1 cellular context compared by ENCODE assay signal in genomic region chr19:8307965-8308866, GRCh38.
TF ChIP-seq lines count a peak whose summit lies in the region.

TSS of gene CD320 (minus strand) at chr19:8308358. CDS start at chr19:8308290, 68 bp downstream.

TF ChIP-seq in K562, 482 proteins besides CTCF, POLR2A, EP300 and RAD21 (continued from another document and continues in another):
- TF ChIP-seq, protein P1, sequence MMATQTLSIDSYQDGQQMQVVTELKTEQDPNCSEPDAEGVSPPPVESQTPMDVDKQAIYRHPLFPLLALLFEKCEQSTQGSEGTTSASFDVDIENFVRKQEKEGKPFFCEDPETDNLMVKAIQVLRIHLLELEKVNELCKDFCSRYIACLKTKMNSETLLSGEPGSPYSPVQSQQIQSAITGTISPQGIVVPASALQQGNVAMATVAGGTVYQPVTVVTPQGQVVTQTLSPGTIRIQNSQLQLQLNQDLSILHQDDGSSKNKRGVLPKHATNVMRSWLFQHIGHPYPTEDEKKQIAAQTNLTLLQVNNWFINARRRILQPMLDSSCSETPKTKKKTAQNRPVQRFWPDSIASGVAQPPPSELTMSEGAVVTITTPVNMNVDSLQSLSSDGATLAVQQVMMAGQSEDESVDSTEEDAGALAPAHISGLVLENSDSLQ (IDR thresholded peaks at IDR 0.05) = peak; percentile 98
- TF ChIP-seq FUS (optimal IDR thresholded peaks at IDR 0.05; ENCODE audit: low read depth, low read length) = no peak
- TF ChIP-seq TAF9B (IDR thresholded peaks at IDR 0.05; ENCODE audit: partially characterized antibody) = no peak
- no peak for TF ChIP-seq BCL6 (CRISPR knock-in tag; IDR thresholded peaks at IDR 0.05)
- no peak for TF ChIP-seq CBX2 (IDR thresholded peaks at IDR 0.05; ENCODE audit: insufficient read depth, low read length, poor library complexity, severe bottlenecking)
- no peak for TF ChIP-seq CHD1 (IDR thresholded peaks at IDR 0.05; ENCODE audit: low read length)
- TF ChIP-seq, protein P2, sequence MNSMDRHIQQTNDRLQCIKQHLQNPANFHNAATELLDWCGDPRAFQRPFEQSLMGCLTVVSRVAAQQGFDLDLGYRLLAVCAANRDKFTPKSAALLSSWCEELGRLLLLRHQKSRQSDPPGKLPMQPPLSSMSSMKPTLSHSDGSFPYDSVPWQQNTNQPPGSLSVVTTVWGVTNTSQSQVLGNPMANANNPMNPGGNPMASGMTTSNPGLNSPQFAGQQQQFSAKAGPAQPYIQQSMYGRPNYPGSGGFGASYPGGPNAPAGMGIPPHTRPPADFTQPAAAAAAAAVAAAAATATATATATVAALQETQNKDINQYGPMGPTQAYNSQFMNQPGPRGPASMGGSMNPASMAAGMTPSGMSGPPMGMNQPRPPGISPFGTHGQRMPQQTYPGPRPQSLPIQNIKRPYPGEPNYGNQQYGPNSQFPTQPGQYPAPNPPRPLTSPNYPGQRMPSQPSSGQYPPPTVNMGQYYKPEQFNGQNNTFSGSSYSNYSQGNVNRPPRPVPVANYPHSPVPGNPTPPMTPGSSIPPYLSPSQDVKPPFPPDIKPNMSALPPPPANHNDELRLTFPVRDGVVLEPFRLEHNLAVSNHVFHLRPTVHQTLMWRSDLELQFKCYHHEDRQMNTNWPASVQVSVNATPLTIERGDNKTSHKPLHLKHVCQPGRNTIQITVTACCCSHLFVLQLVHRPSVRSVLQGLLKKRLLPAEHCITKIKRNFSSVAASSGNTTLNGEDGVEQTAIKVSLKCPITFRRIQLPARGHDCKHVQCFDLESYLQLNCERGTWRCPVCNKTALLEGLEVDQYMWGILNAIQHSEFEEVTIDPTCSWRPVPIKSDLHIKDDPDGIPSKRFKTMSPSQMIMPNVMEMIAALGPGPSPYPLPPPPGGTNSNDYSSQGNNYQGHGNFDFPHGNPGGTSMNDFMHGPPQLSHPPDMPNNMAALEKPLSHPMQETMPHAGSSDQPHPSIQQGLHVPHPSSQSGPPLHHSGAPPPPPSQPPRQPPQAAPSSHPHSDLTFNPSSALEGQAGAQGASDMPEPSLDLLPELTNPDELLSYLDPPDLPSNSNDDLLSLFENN (IDR thresholded peaks at IDR 0.05; ENCODE audit: low read depth in 2 of 2, low read length in 2 of 2) = no peak
- TF ChIP-seq ELF4 (CRISPR knock-in tag; IDR thresholded peaks at IDR 0.05) = no peak
- 0 out of 2 replicates have a peak, but pooled peaks have one; percentile 42 for TF ChIP-seq ZNF175 (CRISPR knock-in tag; IDR thresholded peaks at IDR 0.05; ENCODE audit: low read depth)
- peak in 1 of 2 experiments; percentile 96; a peak in 2 of 4 replicates for TF ChIP-seq HDAC1 (IDR thresholded peaks at IDR 0.05)
- TF ChIP-seq ZNF239 (CRISPR knock-in tag; IDR thresholded peaks at IDR 0.05) = no peak; the same call in 1 of the 2 replicates
- no peak for TF ChIP-seq BDP1 (IDR thresholded peaks at IDR 0.05; ENCODE audit: insufficient read depth, insufficient read length)
- no peak for TF ChIP-seq CHD4 (IDR thresholded peaks at IDR 0.05; ENCODE audit: insufficient read depth, insufficient replicate concordance, low read depth, low read length, poor library complexity, severe bottlenecking)
- TF ChIP-seq CREB3L1 (IDR thresholded peaks at IDR 0.05; ENCODE audit: borderline replicate concordance, low read depth) = peak; percentile 83; the same call in 1 of the 2 replicates
- no peak for TF ChIP-seq ZNF766 (CRISPR knock-in tag; conservative IDR thresholded peaks at IDR 0.05)
- TF ChIP-seq, protein P3, sequence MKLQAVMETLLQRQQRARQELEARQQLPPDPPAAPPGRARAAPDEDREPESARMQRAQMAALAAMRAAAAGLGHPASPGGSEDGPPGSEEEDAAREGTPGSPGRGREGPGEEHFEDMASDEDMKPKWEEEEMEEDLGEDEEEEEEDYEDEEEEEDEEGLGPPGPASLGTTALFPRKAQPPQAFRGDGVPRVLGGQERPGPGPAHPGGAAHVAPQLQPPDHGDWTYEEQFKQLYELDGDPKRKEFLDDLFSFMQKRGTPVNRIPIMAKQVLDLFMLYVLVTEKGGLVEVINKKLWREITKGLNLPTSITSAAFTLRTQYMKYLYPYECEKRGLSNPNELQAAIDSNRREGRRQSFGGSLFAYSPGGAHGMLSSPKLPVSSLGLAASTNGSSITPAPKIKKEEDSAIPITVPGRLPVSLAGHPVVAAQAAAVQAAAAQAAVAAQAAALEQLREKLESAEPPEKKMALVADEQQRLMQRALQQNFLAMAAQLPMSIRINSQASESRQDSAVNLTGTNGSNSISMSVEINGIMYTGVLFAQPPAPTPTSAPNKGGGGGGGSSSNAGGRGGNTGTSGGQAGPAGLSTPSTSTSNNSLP (IDR thresholded peaks at IDR 0.05; ENCODE audit: borderline replicate concordance, low read depth, low read length) = no peak
- TF ChIP-seq NEUROD1 (IDR thresholded peaks at IDR 0.05; ENCODE audit: borderline replicate concordance, low read depth, low read length, partially characterized antibody) = peak; percentile 78
- no peak for TF ChIP-seq EZH2 (IDR thresholded peaks at IDR 0.05; ENCODE audit: borderline replicate concordance, low read depth, low read length)
- no peak for TF ChIP-seq CREBBP (IDR thresholded peaks at IDR 0.05; ENCODE audit: low read depth, low read length)
- no peak for TF ChIP-seq THRA (IDR thresholded peaks at IDR 0.05)
- TF ChIP-seq ZNF324 (CRISPR knock-in tag; IDR thresholded peaks at IDR 0.05) = no peak
- TF ChIP-seq, protein P4, sequence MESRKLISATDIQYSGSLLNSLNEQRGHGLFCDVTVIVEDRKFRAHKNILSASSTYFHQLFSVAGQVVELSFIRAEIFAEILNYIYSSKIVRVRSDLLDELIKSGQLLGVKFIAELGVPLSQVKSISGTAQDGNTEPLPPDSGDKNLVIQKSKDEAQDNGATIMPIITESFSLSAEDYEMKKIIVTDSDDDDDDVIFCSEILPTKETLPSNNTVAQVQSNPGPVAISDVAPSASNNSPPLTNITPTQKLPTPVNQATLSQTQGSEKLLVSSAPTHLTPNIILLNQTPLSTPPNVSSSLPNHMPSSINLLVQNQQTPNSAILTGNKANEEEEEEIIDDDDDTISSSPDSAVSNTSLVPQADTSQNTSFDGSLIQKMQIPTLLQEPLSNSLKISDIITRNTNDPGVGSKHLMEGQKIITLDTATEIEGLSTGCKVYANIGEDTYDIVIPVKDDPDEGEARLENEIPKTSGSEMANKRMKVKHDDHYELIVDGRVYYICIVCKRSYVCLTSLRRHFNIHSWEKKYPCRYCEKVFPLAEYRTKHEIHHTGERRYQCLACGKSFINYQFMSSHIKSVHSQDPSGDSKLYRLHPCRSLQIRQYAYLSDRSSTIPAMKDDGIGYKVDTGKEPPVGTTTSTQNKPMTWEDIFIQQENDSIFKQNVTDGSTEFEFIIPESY (CRISPR knock-in tag; IDR thresholded peaks at IDR 0.05) = peak; percentile 71
- no peak for TF ChIP-seq SMAD2 (IDR thresholded peaks at IDR 0.05; ENCODE audit: low read depth, low read length)
- TF ChIP-seq ZNF133 (CRISPR knock-in tag; IDR thresholded peaks at IDR 0.05) = no peak
- peak; percentile 55; the same call in 1 of the 2 replicates for TF ChIP-seq ESRRA (IDR thresholded peaks at IDR 0.05; ENCODE audit: borderline replicate concordance, low read depth)
- no peak for TF ChIP-seq ZNF778 (CRISPR knock-in tag; IDR thresholded peaks at IDR 0.05)
- peak; percentile 46; the same call in 1 of the 2 replicates for TF ChIP-seq HIVEP1 (CRISPR knock-in tag; IDR thresholded peaks at IDR 0.05)
- TF ChIP-seq NELFE (IDR thresholded peaks at IDR 0.05; ENCODE audit: insufficient read depth, insufficient read length) = no peak
- no peak for TF ChIP-seq TEAD2 (tag; IDR thresholded peaks at IDR 0.05)
- TF ChIP-seq, protein P5, sequence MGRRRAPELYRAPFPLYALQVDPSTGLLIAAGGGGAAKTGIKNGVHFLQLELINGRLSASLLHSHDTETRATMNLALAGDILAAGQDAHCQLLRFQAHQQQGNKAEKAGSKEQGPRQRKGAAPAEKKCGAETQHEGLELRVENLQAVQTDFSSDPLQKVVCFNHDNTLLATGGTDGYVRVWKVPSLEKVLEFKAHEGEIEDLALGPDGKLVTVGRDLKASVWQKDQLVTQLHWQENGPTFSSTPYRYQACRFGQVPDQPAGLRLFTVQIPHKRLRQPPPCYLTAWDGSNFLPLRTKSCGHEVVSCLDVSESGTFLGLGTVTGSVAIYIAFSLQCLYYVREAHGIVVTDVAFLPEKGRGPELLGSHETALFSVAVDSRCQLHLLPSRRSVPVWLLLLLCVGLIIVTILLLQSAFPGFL (CRISPR knock-in tag; IDR thresholded peaks at IDR 0.05) = no peak
- TF ChIP-seq ZNF707 (CRISPR knock-in tag; conservative IDR thresholded peaks at IDR 0.05) = no peak
- no peak for TF ChIP-seq SMARCE1 (IDR thresholded peaks at IDR 0.05)
- no peak for TF ChIP-seq TFAM (CRISPR knock-in tag; conservative IDR thresholded peaks at IDR 0.05)
- TF ChIP-seq NFXL1 (CRISPR knock-in tag; IDR thresholded peaks at IDR 0.05) = no peak
- TF ChIP-seq BRD9 (IDR thresholded peaks at IDR 0.05; ENCODE audit: low read depth, partially characterized antibody) = no peak
- TF ChIP-seq RFX5 (IDR thresholded peaks at IDR 0.05; ENCODE audit: low read depth, low read length) = no peak
- no peak for TF ChIP-seq CC2D1A (IDR thresholded peaks at IDR 0.05)
- TF ChIP-seq ZC3H4 (CRISPR knock-in tag; IDR thresholded peaks at IDR 0.05; ENCODE audit: borderline replicate concordance) = no peak; the same call in 1 of the 2 replicates
- TF ChIP-seq MED1 (CRISPR knock-in tag; IDR thresholded peaks at IDR 0.05; ENCODE audit: borderline replicate concordance) = no peak
- TF ChIP-seq AFF4 (CRISPR knock-in tag; IDR thresholded peaks at IDR 0.05) = no peak
- no peak for TF ChIP-seq STAT5A (IDR thresholded peaks at IDR 0.05; ENCODE audit: borderline replicate concordance, low read length)
- TF ChIP-seq ARID2 (IDR thresholded peaks at IDR 0.05) = no peak
- TF ChIP-seq RBM17 (IDR thresholded peaks at IDR 0.05; ENCODE audit: borderline replicate concordance, low read depth, low read length) = no peak
- peak; percentile 74 for TF ChIP-seq E2F8 (IDR thresholded peaks at IDR 0.05; ENCODE audit: low read depth, partially characterized antibody)
- 0 out of 2 replicates have a peak, but pooled peaks have one; percentile 42 for TF ChIP-seq DMBX1 (CRISPR knock-in tag; IDR thresholded peaks at IDR 0.05; ENCODE audit: borderline replicate concordance)
- TF ChIP-seq HMG20A (CRISPR knock-in tag; conservative IDR thresholded peaks at IDR 0.05) = no peak
- TF ChIP-seq ZNF347 (CRISPR knock-in tag; IDR thresholded peaks at IDR 0.05; ENCODE audit: low read depth) = no peak
- TF ChIP-seq MAFK (IDR thresholded peaks at IDR 0.05; ENCODE audit: low read length) = peak; percentile 91
